Comparison of ENCODE assay signal across 1 cellular context in the genomic region with DNA sequence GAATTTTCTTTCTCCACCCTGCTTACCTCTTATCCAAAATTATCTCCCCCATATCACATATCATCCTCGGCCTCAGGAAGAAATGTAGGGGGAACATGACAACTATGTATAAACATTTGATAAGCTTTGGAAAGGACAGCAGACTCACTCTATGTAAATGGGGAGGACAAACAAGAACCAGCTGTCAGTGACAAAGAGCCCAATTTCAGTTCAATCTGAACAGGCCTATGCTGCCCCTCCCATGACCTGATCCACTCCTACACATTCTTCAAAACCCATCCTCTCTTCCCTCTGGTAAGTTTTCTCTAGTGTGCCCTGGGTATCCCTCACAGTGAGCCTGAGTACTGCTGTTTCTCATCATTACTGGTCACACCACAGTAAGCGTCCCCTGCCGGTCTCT.
TF ChIP-seq lines count a peak whose summit lies in the region.

No MANE protein-coding gene starts in this region.

TF ChIP-seq in WTC11, 78 proteins besides CTCF, POLR2A, EP300 and RAD21 (continued from another document):
- TF ChIP-seq, protein P1, sequence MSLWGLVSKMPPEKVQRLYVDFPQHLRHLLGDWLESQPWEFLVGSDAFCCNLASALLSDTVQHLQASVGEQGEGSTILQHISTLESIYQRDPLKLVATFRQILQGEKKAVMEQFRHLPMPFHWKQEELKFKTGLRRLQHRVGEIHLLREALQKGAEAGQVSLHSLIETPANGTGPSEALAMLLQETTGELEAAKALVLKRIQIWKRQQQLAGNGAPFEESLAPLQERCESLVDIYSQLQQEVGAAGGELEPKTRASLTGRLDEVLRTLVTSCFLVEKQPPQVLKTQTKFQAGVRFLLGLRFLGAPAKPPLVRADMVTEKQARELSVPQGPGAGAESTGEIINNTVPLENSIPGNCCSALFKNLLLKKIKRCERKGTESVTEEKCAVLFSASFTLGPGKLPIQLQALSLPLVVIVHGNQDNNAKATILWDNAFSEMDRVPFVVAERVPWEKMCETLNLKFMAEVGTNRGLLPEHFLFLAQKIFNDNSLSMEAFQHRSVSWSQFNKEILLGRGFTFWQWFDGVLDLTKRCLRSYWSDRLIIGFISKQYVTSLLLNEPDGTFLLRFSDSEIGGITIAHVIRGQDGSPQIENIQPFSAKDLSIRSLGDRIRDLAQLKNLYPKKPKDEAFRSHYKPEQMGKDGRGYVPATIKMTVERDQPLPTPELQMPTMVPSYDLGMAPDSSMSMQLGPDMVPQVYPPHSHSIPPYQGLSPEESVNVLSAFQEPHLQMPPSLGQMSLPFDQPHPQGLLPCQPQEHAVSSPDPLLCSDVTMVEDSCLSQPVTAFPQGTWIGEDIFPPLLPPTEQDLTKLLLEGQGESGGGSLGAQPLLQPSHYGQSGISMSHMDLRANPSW (CRISPR knock-in tag; conservative IDR thresholded peaks at IDR 0.05; ENCODE audit: low read depth): no peak
- TF ChIP-seq, protein P2, sequence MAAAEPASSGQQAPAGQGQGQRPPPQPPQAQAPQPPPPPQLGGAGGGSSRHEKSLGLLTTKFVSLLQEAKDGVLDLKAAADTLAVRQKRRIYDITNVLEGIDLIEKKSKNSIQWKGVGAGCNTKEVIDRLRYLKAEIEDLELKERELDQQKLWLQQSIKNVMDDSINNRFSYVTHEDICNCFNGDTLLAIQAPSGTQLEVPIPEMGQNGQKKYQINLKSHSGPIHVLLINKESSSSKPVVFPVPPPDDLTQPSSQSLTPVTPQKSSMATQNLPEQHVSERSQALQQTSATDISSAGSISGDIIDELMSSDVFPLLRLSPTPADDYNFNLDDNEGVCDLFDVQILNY (CRISPR knock-in tag; IDR thresholded peaks at IDR 0.05): no peak
- TF ChIP-seq ZNF396 (CRISPR knock-in tag; IDR thresholded peaks at IDR 0.05; ENCODE audit: borderline replicate concordance) (no peak), ZBTB21 (CRISPR knock-in tag; IDR thresholded peaks at IDR 0.05; ENCODE audit: borderline replicate concordance) (no peak)
- TF ChIP-seq, protein P3, sequence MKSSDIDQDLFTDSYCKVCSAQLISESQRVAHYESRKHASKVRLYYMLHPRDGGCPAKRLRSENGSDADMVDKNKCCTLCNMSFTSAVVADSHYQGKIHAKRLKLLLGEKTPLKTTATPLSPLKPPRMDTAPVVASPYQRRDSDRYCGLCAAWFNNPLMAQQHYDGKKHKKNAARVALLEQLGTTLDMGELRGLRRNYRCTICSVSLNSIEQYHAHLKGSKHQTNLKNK (CRISPR knock-in tag; IDR thresholded peaks at IDR 0.05): no peak
